Comparison of ENCODE assay signal across 1 cellular context in the genomic region with DNA sequence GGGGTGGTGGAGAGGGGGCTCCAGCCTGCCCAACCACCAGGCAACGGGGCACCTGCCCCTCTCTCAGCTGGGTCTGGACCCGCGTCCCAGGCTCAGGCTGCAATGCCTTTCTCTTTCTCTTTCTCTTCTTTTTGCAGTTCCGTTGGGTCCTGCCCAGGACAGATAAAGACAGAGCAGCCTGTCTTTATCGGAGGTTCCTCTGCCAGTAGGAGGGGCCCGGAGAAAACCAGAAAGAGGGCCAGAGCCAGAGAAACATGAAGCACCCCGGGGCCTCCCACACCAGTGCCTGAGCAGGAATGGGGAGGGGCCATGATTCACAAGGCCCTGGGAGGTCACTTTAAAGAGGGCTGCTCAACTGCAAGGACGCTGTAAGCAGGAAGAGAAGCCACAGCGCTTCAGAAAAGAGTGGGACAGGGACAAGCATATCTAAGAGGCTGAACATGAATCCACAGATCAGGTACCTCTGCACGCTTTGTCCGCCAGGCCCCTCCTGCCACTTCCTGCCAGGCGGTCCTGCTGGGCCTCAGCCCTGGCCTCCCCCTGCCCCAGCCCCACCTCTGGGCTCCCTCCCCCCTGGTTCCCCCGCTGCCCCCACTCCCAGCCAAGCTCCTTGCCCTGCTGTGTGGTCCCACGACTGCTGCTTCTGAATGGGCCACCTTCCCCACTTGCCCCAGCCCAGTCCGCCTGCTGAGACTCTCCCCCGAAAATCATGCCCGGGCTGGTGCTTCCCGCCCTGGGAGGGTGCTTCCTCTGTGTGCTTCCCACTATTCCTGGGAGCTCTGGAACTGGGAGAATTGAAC.
A peak's percentile ranks its signal among the peaks of the same experiment; 100 is the strongest.
TF ChIP-seq lines count a peak whose summit lies in the region.

Gene APOBEC3C, plus strand, starts transcription at position 335 of the 800 bp plus-strand sequence. Its CDS starts 106 bp downstream, at position 441.

TF ChIP-seq in K562, 482 proteins besides CTCF, POLR2A, EP300 and RAD21 (continued from another document and continues in another):
- TF ChIP-seq, protein P1, sequence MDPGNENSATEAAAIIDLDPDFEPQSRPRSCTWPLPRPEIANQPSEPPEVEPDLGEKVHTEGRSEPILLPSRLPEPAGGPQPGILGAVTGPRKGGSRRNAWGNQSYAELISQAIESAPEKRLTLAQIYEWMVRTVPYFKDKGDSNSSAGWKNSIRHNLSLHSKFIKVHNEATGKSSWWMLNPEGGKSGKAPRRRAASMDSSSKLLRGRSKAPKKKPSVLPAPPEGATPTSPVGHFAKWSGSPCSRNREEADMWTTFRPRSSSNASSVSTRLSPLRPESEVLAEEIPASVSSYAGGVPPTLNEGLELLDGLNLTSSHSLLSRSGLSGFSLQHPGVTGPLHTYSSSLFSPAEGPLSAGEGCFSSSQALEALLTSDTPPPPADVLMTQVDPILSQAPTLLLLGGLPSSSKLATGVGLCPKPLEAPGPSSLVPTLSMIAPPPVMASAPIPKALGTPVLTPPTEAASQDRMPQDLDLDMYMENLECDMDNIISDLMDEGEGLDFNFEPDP (CRISPR knock-in tag; IDR thresholded peaks at IDR 0.05), result no peak
- peak; percentile 15 for TF ChIP-seq RBBP5 (IDR thresholded peaks at IDR 0.05; ENCODE audit: borderline replicate concordance, insufficient read depth, low read length, poor library complexity, severe bottlenecking)
- TF ChIP-seq GATA2 (CRISPR knock-in tag; IDR thresholded peaks at IDR 0.05), result peak; percentile 50
- TF ChIP-seq ZNF75A (CRISPR knock-in tag; IDR thresholded peaks at IDR 0.05), result no peak
- peak; percentile 43; the same call in 1 of the 2 replicates for TF ChIP-seq ZNF263 (CRISPR knock-in tag; IDR thresholded peaks at IDR 0.05; ENCODE audit: borderline replicate concordance)
- no peak for TF ChIP-seq SNRNP70 (optimal IDR thresholded peaks at IDR 0.05; ENCODE audit: low read depth, low read length)
- TF ChIP-seq, protein P2, sequence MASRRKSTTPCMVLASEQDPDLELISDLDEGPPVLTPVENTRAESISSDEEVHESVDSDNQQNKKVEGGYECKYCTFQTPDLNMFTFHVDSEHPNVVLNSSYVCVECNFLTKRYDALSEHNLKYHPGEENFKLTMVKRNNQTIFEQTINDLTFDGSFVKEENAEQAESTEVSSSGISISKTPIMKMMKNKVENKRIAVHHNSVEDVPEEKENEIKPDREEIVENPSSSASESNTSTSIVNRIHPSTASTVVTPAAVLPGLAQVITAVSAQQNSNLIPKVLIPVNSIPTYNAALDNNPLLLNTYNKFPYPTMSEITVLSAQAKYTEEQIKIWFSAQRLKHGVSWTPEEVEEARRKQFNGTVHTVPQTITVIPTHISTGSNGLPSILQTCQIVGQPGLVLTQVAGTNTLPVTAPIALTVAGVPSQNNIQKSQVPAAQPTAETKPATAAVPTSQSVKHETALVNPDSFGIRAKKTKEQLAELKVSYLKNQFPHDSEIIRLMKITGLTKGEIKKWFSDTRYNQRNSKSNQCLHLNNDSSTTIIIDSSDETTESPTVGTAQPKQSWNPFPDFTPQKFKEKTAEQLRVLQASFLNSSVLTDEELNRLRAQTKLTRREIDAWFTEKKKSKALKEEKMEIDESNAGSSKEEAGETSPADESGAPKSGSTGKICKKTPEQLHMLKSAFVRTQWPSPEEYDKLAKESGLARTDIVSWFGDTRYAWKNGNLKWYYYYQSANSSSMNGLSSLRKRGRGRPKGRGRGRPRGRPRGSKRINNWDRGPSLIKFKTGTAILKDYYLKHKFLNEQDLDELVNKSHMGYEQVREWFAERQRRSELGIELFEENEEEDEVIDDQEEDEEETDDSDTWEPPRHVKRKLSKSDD (conservative IDR thresholded peaks at IDR 0.05; ENCODE audit: low read length), result no peak
- no peak for TF ChIP-seq SMARCB1 (IDR thresholded peaks at IDR 0.05; ENCODE audit: insufficient read length, low read depth)
- peak; percentile 69 for TF ChIP-seq RBFOX2 (IDR thresholded peaks at IDR 0.05; ENCODE audit: low read depth, low read length)
- no peak for TF ChIP-seq NR4A1 (CRISPR knock-in tag; IDR thresholded peaks at IDR 0.05)
- TF ChIP-seq NR4A1 (tag; IDR thresholded peaks at IDR 0.05), result no peak
- no peak for TF ChIP-seq RFX1 (IDR thresholded peaks at IDR 0.05)
- TF ChIP-seq ZBTB11 (CRISPR knock-in tag; IDR thresholded peaks at IDR 0.05), result peak in 1 of 3 experiments; percentile 52; a peak in 1 of 6 replicates
- TF ChIP-seq, protein P3, sequence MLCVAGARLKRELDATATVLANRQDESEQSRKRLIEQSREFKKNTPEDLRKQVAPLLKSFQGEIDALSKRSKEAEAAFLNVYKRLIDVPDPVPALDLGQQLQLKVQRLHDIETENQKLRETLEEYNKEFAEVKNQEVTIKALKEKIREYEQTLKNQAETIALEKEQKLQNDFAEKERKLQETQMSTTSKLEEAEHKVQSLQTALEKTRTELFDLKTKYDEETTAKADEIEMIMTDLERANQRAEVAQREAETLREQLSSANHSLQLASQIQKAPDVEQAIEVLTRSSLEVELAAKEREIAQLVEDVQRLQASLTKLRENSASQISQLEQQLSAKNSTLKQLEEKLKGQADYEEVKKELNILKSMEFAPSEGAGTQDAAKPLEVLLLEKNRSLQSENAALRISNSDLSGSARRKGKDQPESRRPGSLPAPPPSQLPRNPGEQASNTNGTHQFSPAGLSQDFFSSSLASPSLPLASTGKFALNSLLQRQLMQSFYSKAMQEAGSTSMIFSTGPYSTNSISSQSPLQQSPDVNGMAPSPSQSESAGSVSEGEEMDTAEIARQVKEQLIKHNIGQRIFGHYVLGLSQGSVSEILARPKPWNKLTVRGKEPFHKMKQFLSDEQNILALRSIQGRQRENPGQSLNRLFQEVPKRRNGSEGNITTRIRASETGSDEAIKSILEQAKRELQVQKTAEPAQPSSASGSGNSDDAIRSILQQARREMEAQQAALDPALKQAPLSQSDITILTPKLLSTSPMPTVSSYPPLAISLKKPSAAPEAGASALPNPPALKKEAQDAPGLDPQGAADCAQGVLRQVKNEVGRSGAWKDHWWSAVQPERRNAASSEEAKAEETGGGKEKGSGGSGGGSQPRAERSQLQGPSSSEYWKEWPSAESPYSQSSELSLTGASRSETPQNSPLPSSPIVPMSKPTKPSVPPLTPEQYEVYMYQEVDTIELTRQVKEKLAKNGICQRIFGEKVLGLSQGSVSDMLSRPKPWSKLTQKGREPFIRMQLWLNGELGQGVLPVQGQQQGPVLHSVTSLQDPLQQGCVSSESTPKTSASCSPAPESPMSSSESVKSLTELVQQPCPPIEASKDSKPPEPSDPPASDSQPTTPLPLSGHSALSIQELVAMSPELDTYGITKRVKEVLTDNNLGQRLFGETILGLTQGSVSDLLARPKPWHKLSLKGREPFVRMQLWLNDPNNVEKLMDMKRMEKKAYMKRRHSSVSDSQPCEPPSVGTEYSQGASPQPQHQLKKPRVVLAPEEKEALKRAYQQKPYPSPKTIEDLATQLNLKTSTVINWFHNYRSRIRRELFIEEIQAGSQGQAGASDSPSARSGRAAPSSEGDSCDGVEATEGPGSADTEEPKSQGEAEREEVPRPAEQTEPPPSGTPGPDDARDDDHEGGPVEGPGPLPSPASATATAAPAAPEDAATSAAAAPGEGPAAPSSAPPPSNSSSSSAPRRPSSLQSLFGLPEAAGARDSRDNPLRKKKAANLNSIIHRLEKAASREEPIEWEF (CRISPR knock-in tag; IDR thresholded peaks at IDR 0.05), result no peak
- no peak for TF ChIP-seq CEBPG (CRISPR knock-in tag; IDR thresholded peaks at IDR 0.05)
- TF ChIP-seq CEBPG (tag; conservative IDR thresholded peaks at IDR 0.05 in 1 of 2, IDR thresholded peaks at IDR 0.05 in 1 of 2), result no peak
- TF ChIP-seq, protein P4, sequence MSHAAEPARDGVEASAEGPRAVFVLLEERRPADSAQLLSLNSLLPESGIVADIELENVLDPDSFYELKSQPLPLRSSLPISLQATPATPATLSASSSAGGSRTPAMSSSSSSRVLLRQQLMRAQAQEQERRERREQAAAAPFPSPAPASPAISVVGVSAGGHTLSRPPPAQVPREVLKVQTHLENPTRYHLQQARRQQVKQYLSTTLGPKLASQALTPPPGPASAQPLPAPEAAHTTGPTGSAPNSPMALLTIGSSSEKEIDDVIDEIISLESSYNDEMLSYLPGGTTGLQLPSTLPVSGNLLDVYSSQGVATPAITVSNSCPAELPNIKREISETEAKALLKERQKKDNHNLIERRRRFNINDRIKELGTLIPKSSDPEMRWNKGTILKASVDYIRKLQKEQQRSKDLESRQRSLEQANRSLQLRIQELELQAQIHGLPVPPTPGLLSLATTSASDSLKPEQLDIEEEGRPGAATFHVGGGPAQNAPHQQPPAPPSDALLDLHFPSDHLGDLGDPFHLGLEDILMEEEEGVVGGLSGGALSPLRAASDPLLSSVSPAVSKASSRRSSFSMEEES (CRISPR knock-in tag; IDR thresholded peaks at IDR 0.05), result no peak
- TF ChIP-seq GABPB2 (CRISPR knock-in tag; conservative IDR thresholded peaks at IDR 0.05), result no peak
- no peak for TF ChIP-seq SIX5 (IDR thresholded peaks at IDR 0.05; ENCODE audit: borderline replicate concordance in 1 of 2, insufficient read depth in 1 of 2, low read depth in 1 of 2, low read length in 2 of 2)
- 0 out of 2 replicates have a peak, but pooled peaks have one; percentile 40 for TF ChIP-seq L3MBTL2 (IDR thresholded peaks at IDR 0.05)
- TF ChIP-seq SMAD2 (IDR thresholded peaks at IDR 0.05; ENCODE audit: low read depth, low read length), result no peak
- TF ChIP-seq KDM5B (IDR thresholded peaks at IDR 0.05; ENCODE audit: insufficient replicate concordance, low read depth, low read length), result peak; percentile 87
- no peak for TF ChIP-seq ZNF668 (CRISPR knock-in tag; IDR thresholded peaks at IDR 0.05)
- TF ChIP-seq, protein P5, sequence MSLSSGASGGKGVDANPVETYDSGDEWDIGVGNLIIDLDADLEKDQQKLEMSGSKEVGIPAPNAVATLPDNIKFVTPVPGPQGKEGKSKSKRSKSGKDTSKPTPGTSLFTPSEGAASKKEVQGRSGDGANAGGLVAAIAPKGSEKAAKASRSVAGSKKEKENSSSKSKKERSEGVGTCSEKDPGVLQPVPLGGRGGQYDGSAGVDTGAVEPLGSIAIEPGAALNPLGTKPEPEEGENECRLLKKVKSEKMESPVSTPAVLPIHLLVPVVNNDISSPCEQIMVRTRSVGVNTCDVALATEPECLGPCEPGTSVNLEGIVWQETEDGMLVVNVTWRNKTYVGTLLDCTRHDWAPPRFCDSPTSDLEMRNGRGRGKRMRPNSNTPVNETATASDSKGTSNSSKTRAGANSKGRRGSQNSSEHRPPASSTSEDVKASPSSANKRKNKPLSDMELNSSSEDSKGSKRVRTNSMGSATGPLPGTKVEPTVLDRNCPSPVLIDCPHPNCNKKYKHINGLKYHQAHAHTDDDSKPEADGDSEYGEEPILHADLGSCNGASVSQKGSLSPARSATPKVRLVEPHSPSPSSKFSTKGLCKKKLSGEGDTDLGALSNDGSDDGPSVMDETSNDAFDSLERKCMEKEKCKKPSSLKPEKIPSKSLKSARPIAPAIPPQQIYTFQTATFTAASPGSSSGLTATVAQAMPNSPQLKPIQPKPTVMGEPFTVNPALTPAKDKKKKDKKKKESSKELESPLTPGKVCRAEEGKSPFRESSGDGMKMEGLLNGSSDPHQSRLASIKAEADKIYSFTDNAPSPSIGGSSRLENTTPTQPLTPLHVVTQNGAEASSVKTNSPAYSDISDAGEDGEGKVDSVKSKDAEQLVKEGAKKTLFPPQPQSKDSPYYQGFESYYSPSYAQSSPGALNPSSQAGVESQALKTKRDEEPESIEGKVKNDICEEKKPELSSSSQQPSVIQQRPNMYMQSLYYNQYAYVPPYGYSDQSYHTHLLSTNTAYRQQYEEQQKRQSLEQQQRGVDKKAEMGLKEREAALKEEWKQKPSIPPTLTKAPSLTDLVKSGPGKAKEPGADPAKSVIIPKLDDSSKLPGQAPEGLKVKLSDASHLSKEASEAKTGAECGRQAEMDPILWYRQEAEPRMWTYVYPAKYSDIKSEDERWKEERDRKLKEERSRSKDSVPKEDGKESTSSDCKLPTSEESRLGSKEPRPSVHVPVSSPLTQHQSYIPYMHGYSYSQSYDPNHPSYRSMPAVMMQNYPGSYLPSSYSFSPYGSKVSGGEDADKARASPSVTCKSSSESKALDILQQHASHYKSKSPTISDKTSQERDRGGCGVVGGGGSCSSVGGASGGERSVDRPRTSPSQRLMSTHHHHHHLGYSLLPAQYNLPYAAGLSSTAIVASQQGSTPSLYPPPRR (CRISPR knock-in tag; IDR thresholded peaks at IDR 0.05; ENCODE audit: borderline replicate concordance), result no peak
- TF ChIP-seq SMARCE1 (IDR thresholded peaks at IDR 0.05), result 0 out of 2 replicates have a peak, but pooled peaks have one; percentile 29
- no peak for TF ChIP-seq ZFP36 (IDR thresholded peaks at IDR 0.05; ENCODE audit: low read depth, low read length, partially characterized antibody)
- no peak for TF ChIP-seq KLF6 (CRISPR knock-in tag; IDR thresholded peaks at IDR 0.05; ENCODE audit: borderline replicate concordance)
- TF ChIP-seq, protein P6, sequence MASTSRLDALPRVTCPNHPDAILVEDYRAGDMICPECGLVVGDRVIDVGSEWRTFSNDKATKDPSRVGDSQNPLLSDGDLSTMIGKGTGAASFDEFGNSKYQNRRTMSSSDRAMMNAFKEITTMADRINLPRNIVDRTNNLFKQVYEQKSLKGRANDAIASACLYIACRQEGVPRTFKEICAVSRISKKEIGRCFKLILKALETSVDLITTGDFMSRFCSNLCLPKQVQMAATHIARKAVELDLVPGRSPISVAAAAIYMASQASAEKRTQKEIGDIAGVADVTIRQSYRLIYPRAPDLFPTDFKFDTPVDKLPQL (IDR thresholded peaks at IDR 0.05; ENCODE audit: extremely low read depth, insufficient read length), result no peak
- TF ChIP-seq DACH1 (IDR thresholded peaks at IDR 0.05; ENCODE audit: partially characterized antibody), result no peak
- TF ChIP-seq LCOR (CRISPR knock-in tag; IDR thresholded peaks at IDR 0.05), result no peak
- no peak for TF ChIP-seq IFI16 (CRISPR knock-in tag; IDR thresholded peaks at IDR 0.05)
- no peak for TF ChIP-seq ARNT (IDR thresholded peaks at IDR 0.05)
- no peak for TF ChIP-seq JUNB (CRISPR knock-in tag; conservative IDR thresholded peaks at IDR 0.05)
- TF ChIP-seq ETS2 (tag; IDR thresholded peaks at IDR 0.05; ENCODE audit: borderline replicate concordance, poor library complexity, severe bottlenecking), result no peak
- 0 out of 2 replicates have a peak, but pooled peaks have one; percentile 41 for TF ChIP-seq SMAD4 (CRISPR knock-in tag; conservative IDR thresholded peaks at IDR 0.05)
- TF ChIP-seq ZNF274 (IDR thresholded peaks at IDR 0.05; ENCODE audit: borderline replicate concordance, low read depth, low read length), result no peak
